ENCODE assay signal across 1 cellular context in the genomic region with DNA sequence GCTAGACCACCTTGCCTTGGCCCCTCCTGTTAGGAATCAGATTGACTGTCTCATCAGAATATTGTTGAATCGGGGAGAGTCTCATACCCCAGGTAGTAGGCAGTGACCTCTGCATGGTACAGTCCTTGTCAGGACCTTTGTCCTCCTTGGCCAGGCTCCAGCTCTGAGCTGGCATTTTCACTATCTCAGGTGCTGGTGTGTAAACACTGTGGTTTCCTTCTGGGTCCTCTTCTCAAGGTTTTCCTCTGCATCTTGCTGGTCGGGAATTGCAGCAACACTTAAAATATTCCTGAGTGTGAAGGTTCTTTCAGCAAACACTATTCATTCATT.
TF ChIP-seq lines count a peak whose summit lies in the region.

No MANE protein-coding gene starts in this region.

TF ChIP-seq in K562, 482 proteins besides CTCF, POLR2A, EP300 and RAD21:
- TF ChIP-seq NFIC (IDR thresholded peaks at IDR 0.05) (peak; percentile 45; the same call in 1 of the 2 replicates), ZNF239 (CRISPR knock-in tag; IDR thresholded peaks at IDR 0.05) (peak; percentile 95)
